27 cellular contexts compared by ENCODE assay signal in the genomic region with DNA sequence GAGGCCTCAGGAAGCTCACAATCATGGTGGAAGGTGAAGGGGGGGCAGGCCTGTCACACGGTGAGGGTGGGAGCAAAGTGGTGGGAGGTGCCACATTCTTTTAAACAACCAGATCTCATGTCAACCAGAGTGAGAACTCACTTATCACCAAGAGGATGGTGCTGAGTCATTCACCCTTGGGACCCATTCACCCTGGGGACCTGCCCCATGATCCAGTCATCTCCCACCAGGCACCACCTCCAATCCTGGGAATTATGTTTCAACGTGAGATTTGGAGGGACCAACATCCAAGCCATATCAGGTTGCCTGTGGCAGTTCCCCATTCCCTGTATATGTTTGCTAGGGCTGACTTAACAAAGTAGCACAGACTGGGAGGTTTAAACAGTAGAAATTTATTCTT.
"Had no signal": no experiment of that assay in that cellular context is flagged by ENCODE, and none has a peak within 500 bp of the region (broad histone marks: within the 10 kb centered on the region; RNA-seq: fewer than 3 reads in every experiment).

No MANE protein-coding gene starts in this region.

- ATAC-seq: stimulated activated effector memory CD8-positive, alpha-beta T cell treated with anti-CD3 and anti-CD28 coated beads, Interleukin-12 subunit alpha, Interleukin-12 subunit beta, amount 100 ng/mL, for 72 hours; stimulated activated memory B cell treated with anti-CD40 and anti-IgM and Interleukin-4, amounts not matched to agents 10 μg/mL and 1 μg/mL and 100 μg/mL, for 72 hours; stimulated activated naive B cell treated with anti-CD40 and anti-IgM and Interleukin-4, amounts not matched to agents 10 μg/mL and 1 μg/mL and 100 μg/mL, for 72 hours; stimulated activated naive CD8-positive, alpha-beta T cell treated with anti-CD3 and anti-CD28 coated beads, Interleukin-15, amount 100 ng/mL, for 72 hours; stimulated activated naive CD8-positive, alpha-beta T cell treated with anti-CD3 and anti-CD28 coated beads, Interleukin-15, Interleukin-2, amounts not matched to agents 100 U/mL and 50 U/mL, for 24 hours; upper lobe of right lung had no signal

- H3K4me1 ChIP-seq: stomach, suprapubic skin, testis, thyroid gland, transverse colon, upper lobe of left lung, upper lobe of right lung, uterus, vagina had no signal

- H3K27ac ChIP-seq: stomach, suprapubic skin, testis, thoracic aorta, thyroid gland, tibial artery, tibial nerve, transverse colon, upper lobe of left lung, upper lobe of right lung, uterus, vagina had no signal

- H3K9me3 ChIP-seq: stomach, suprapubic skin, testis, thoracic aorta, thyroid gland, tibial artery, transverse colon, upper lobe of left lung, upper lobe of right lung, uterus, vagina had no signal

- H3K4me3 ChIP-seq: stomach, suprapubic skin, testis, thoracic aorta, thyroid gland, tibial artery, tibial nerve, transverse colon, upper lobe of left lung, upper lobe of right lung, uterus, vagina had no signal

- FAIRE-seq: urothelium cell line had no signal

- DNase-seq: stimulated activated CD4-positive, alpha-beta T cell treated with anti-CD3 and anti-CD28 coated beads, Interleukin-2, amount 100 ng/mL, for 48 hours; stimulated activated CD4-positive, alpha-beta T cell treated with anti-CD3 and anti-CD28 coated beads, Interleukin-4, amount 100 ng/mL, for 1 hour; stimulated activated CD4-positive, alpha-beta T cell treated with anti-CD3 and anti-CD28 coated beads, Interleukin-4, amount 100 ng/mL, for 24 hours; stimulated activated CD4-positive, alpha-beta T cell treated with anti-CD3 and anti-CD28 coated beads, Interleukin-4, amount 100 ng/mL, for 4 hours; stimulated activated CD8-positive, alpha-beta memory T cell treated with anti-CD3 and anti-CD28 coated beads, Interleukin-4, amount 100 ng/mL, for 48 hours; stimulated activated naive B cell treated with anti-CD40 and anti-IgM and Interleukin-4, amounts not matched to agents 10 μg/mL and 1 μg/mL and 100 μg/mL, for 72 hours; stimulated activated naive CD4-positive, alpha-beta T cell; stimulated activated naive CD4-positive, alpha-beta T cell treated with Interleukin-2 at 50 U/mL for 16 hours; stimulated activated naive CD8-positive, alpha-beta T cell treated with anti-CD3 and anti-CD28 coated beads, Interleukin-15, amount 100 ng/mL, for 72 hours; stimulated activated naive CD8-positive, alpha-beta T cell treated with anti-CD3 and anti-CD28 coated beads, Interleukin-15, Interleukin-2, amounts not matched to agents 100 U/mL and 50 U/mL, for 24 hours; stomach; substantia nigra; testis; thyroid gland; tibial artery; transverse colon; trophoblast cell; upper lobe of left lung; upper lobe of right lung; uterus had no signal

- H3K27me3 ChIP-seq: stomach, suprapubic skin, testis, thyroid gland, tibial artery, tibial nerve, transverse colon, upper lobe of left lung, upper lobe of right lung, uterus, vagina had no signal

- H3K36me3 ChIP-seq: stomach, suprapubic skin, thoracic aorta, thyroid gland, tibial artery, tibial nerve, transverse colon, upper lobe of left lung, upper lobe of right lung, uterus, vagina had no signal
